Comparison of ENCODE assay signal across 1 cellular context in the genomic region with DNA sequence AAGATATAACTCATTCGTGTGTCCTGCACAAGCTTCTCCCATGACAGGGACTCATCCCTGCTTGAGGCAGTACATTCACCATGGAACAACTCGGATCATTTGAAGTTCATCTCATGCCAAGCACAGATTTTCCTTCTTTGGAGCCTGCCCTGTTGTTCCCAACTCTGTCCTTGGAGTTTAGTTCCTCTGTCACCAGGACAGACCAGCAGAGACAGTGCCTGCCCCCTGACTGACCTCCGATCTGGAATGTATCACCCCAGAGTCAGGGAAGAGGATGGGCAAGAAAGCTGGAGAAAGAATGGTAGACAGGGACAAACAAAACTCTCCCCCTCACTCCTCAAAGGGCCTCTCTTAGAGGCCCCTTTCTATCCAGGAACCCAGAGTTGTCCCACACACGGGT.
TF ChIP-seq lines count a peak whose summit lies in the region.

No MANE protein-coding gene starts in this region.

TF ChIP-seq in K562, 482 proteins besides CTCF, POLR2A, EP300 and RAD21:
- TF ChIP-seq SIN3A (IDR thresholded peaks at IDR 0.05; ENCODE audit: borderline replicate concordance in 2 of 2, control insufficient read depth in 1 of 2, low read depth in 2 of 2, low read length in 2 of 2) (no peak), ARID2 (IDR thresholded peaks at IDR 0.05) (no peak), ZNF766 (CRISPR knock-in tag; conservative IDR thresholded peaks at IDR 0.05) (no peak), XRCC3 (IDR thresholded peaks at IDR 0.05) (no peak)
TF ChIP-seq in K562: peak in this region for 0.
